8 cellular contexts compared by ENCODE assay signal in genomic region chr5:134410822-134411221, GRCh38. TPM values are rescaled to one million over a fixed set of nuclear protein-coding genes. Genes with fewer than 3 reads are reported as not detected.
DNase-seq lines count a peak whose midpoint lies in the region; ATAC-seq, FAIRE-seq and TF ChIP-seq lines count a peak whose summit lies in the region.

No MANE protein-coding gene starts in this region.

- no peak overlapping the region for H2AFZ ChIP-seq in keratinocyte (ENCODE audit: control insufficient read depth, low read length)

- no peaks in the 10 kb centered on the region for H3K9me1 ChIP-seq in keratinocyte (ENCODE audit: control insufficient read depth, extremely low read depth, insufficient read depth, low read length)

- H3K9me3 ChIP-seq in keratinocyte (ENCODE audit: control insufficient read depth, low read depth, low read length) (no peaks in the 10 kb centered on the region), subcutaneous abdominal adipose tissue (ENCODE audit: control insufficient read depth in 5 of 5, low read length in 5 of 5) (no peaks in the 10 kb centered on the region)

- peaks cover 0 to 6% of the 10 kb centered on the region in 2 experiments for H3K36me3 ChIP-seq in keratinocyte (ENCODE audit: control insufficient read depth in 2 of 2, extremely low read depth in 1 of 2, insufficient read depth in 2 of 2, low read length in 2 of 2)
- peaks cover under 1 to 15% (median 6%) of the 10 kb centered on the region in 5 donors for H3K36me3 ChIP-seq in subcutaneous abdominal adipose tissue (ENCODE audit: control insufficient read depth in 5 of 5, insufficient read depth in 5 of 5, low read length in 5 of 5)

- peaks cover 20% of the 10 kb centered on the region for H3K79me2 ChIP-seq in keratinocyte (ENCODE audit: control insufficient read depth, insufficient read depth, low read length)

- peaks cover 42% of the 10 kb centered on the region for H3K4me1 Mint-ChIP-seq in activated CD4-positive, alpha-beta T cell treated with anti-CD3 and anti-CD28 coated beads for 36 hours
- H3K4me1 Mint-ChIP-seq in activated T-helper 2 cell treated with anti-CD3 and anti-CD28 coated beads, Interferon-gamma antibody, Interleukin-2, Interleukin-4, amounts not matched to agents 10 μg/mL and 5 μg/mL and 100 μg/mL, durations not matched to agents 14 hours and 24 hours and 36 hours (ENCODE audit: low read depth), result peaks cover 28% of the 10 kb centered on the region

- H3K4me2 ChIP-seq in keratinocyte (ENCODE audit: control insufficient read depth, extremely low read depth, insufficient read depth, low read depth, low read length), result peak overlapping the region; percentile 88

- H3K36me3 Mint-ChIP-seq in activated CD4-positive, alpha-beta T cell treated with anti-CD3 and anti-CD28 coated beads for 36 hours (ENCODE audit: low read depth), result peaks cover 6% of the 10 kb centered on the region
- peaks cover 25% of the 10 kb centered on the region for H3K36me3 Mint-ChIP-seq in activated T-helper 2 cell treated with anti-CD3 and anti-CD28 coated beads, Interferon-gamma antibody, Interleukin-2, Interleukin-4, amounts not matched to agents 10 μg/mL and 5 μg/mL and 100 μg/mL, durations not matched to agents 14 hours and 24 hours and 36 hours (ENCODE audit: low read depth)

- H3K27me3 Mint-ChIP-seq in activated CD4-positive, alpha-beta T cell treated with anti-CD3 and anti-CD28 coated beads for 36 hours, result no peaks in the 10 kb centered on the region
- H3K27me3 Mint-ChIP-seq in activated T-helper 2 cell treated with anti-CD3 and anti-CD28 coated beads, Interferon-gamma antibody, Interleukin-2, Interleukin-4, amounts not matched to agents 10 μg/mL and 5 μg/mL and 100 μg/mL, durations not matched to agents 14 hours and 24 hours and 36 hours (ENCODE audit: low read depth), result no peaks in the 10 kb centered on the region

- peak overlapping the region; percentile 86 for H3K9ac ChIP-seq in keratinocyte (ENCODE audit: control insufficient read depth, extremely low read depth, insufficient read depth, low read length)
- peak overlapping the region; percentile 73 to 90 (median 84) for H3K9ac ChIP-seq in subcutaneous abdominal adipose tissue (ENCODE audit: low read length in 5 of 5)

- H3K27ac Mint-ChIP-seq in activated CD4-positive, alpha-beta T cell treated with anti-CD3 and anti-CD28 coated beads for 36 hours, result peak overlapping the region; percentile 92
- peak overlapping the region; percentile 80 for H3K27ac Mint-ChIP-seq in activated T-helper 2 cell treated with anti-CD3 and anti-CD28 coated beads, Interferon-gamma antibody, Interleukin-2, Interleukin-4, amounts not matched to agents 10 μg/mL and 5 μg/mL and 100 μg/mL, durations not matched to agents 14 hours and 24 hours and 36 hours

- CTCF ChIA-PET in activated CD4-positive, alpha-beta T cell treated with anti-CD3 and anti-CD28 coated beads for 36 hours (lab: Charles Lee), result interaction anchor here (0.7 to 2.3 kb wide), 23 partner anchors 15 to 192 kb away, joined by 3 to 13 read pairs (median 5); partner anchors contain the start of genes JADE2 and UBE2B

- H3K27me3 ChIP-seq in keratinocyte (ENCODE audit: control insufficient read depth, extremely low read depth, insufficient read depth, low read length) (no peaks in the 10 kb centered on the region), subcutaneous abdominal adipose tissue (ENCODE audit: control insufficient read depth in 5 of 5, insufficient read depth in 4 of 5, low read length in 5 of 5) (no peaks in the 10 kb centered on the region)

- H3K4me1 ChIP-seq in keratinocyte (ENCODE audit: control insufficient read depth, extremely low read depth, insufficient read depth, low read length), result peaks cover 34% of the 10 kb centered on the region
- H3K4me1 ChIP-seq in subcutaneous abdominal adipose tissue (ENCODE audit: control insufficient read depth in 5 of 5, insufficient read depth in 5 of 5, low read length in 5 of 5), result peaks cover 4 to 22% (median 18%) of the 10 kb centered on the region in 5 donors

- intact Hi-C loops in activated CD4-positive, alpha-beta T cell treated with anti-CD3 and anti-CD28 coated beads for 36 hours (cut with DNase I, micrococcal nuclease), result loop anchor here (1.0 to 10.0 kb wide), 11 partner anchors 26 to 326 kb away; partner anchors contain the start of genes CAMLG (in 1 of the 2), JADE2 (in 1 of the 2) and UBE2B (in 1 of the 2)
- intact Hi-C loops in activated T-helper 2 cell treated with anti-CD3 and anti-CD28 coated beads, Interferon-gamma antibody, Interleukin-2, Interleukin-4, amounts not matched to agents 10 μg/mL and 5 μg/mL and 100 μg/mL, durations not matched to agents 14 hours and 24 hours and 36 hours (cut with micrococcal nuclease), result loop anchor here (1.0 to 2.0 kb wide), 5 partner anchors 26 to 348 kb away; partner anchors contain the start of genes DDX46, JADE2 and UBE2B

- POLR2A ChIA-PET in activated CD4-positive, alpha-beta T cell treated with anti-CD3 and anti-CD28 coated beads for 36 hours (lab: Charles Lee), result interaction anchor here (0.6 to 1.4 kb wide), 7 partner anchors 39 to 342 kb away, joined by 3 to 5 read pairs (median 3); partner anchors contain the start of gene UBE2B

- no peaks in the 10 kb centered on the region for H3K9me3 Mint-ChIP-seq in activated CD4-positive, alpha-beta T cell treated with anti-CD3 and anti-CD28 coated beads for 36 hours (ENCODE audit: low read depth)
- no peaks in the 10 kb centered on the region for H3K9me3 Mint-ChIP-seq in activated T-helper 2 cell treated with anti-CD3 and anti-CD28 coated beads, Interferon-gamma antibody, Interleukin-2, Interleukin-4, amounts not matched to agents 10 μg/mL and 5 μg/mL and 100 μg/mL, durations not matched to agents 14 hours and 24 hours and 36 hours

- dilution Hi-C loops in keratinocyte (cut with MboI; ENCODE audit: extremely low pct_ligation_motif_present, low sequenced_read_pairs), result no loop called here

- TF ChIP-seq CTCF in keratinocyte (optimal IDR thresholded peaks at IDR 0.05 in 1 of 3, IDR thresholded peaks at IDR 0.05 in 1 of 3, conservative IDR thresholded peaks at IDR 0.05 in 1 of 3; ENCODE audit: extremely low read depth in 1 of 3, insufficient read depth in 2 of 3, low read length in 3 of 3) (no peak), GM20000 (IDR thresholded peaks at IDR 0.05; ENCODE audit: extremely low read depth, missing control alignments) (no peak)

- no peak for DNase-seq in activated CD4-positive, alpha-beta T cell treated with anti-CD3 and anti-CD28 coated beads for 36 hours
- DNase-seq in activated CD4-positive, alpha-beta T cell treated with anti-CD3 and anti-CD28 coated beads, Interleukin-2, amount 50 U/mL, for 1 hour, result no peak
- no peak for DNase-seq in activated T-helper 2 cell treated with anti-CD3 and anti-CD28 coated beads, Interferon-gamma antibody, Interleukin-2, Interleukin-4, amounts not matched to agents 10 μg/mL and 5 μg/mL and 100 μg/mL, durations not matched to agents 14 hours and 24 hours and 36 hours (ENCODE audit: low spot score)
- no peak for DNase-seq in keratinocyte (ENCODE audit: low read depth, low spot score)
- DNase-seq in GM20000 (ENCODE audit: low spot score), result no peak
- DNase-seq in islet precursor cell, result no peak
- no peak for DNase-seq in NAMALWA (ENCODE audit: low spot score)

- H3K4me3 Mint-ChIP-seq in activated CD4-positive, alpha-beta T cell treated with anti-CD3 and anti-CD28 coated beads for 36 hours, result peak overlapping the region; percentile 96
- peak overlapping the region; percentile 92 for H3K4me3 Mint-ChIP-seq in activated T-helper 2 cell treated with anti-CD3 and anti-CD28 coated beads, Interferon-gamma antibody, Interleukin-2, Interleukin-4, amounts not matched to agents 10 μg/mL and 5 μg/mL and 100 μg/mL, durations not matched to agents 14 hours and 24 hours and 36 hours (ENCODE audit: low read depth)

- H3K4me3 ChIP-seq in keratinocyte (ENCODE audit: control insufficient read depth in 2 of 3, extremely low read depth in 1 of 3, insufficient read depth in 2 of 3, low read depth in 1 of 3, low read length in 3 of 3) (peak overlapping the region; percentile 85 to 100 (median 94)), subcutaneous abdominal adipose tissue (ENCODE audit: low read depth in 1 of 5, low read length in 5 of 5) (peak overlapping the region; percentile 75 to 87 (median 86))

- no peak for ATAC-seq in activated CD4-positive, alpha-beta T cell treated with anti-CD3 and anti-CD28 coated beads for 36 hours

- H3K27ac ChIP-seq in keratinocyte (ENCODE audit: control insufficient read depth, insufficient read depth, low read length), result peak overlapping the region; percentile 62
- no peak overlapping the region for H3K27ac ChIP-seq in subcutaneous abdominal adipose tissue (ENCODE audit: low read depth, low read length)

- H4K20me1 ChIP-seq in keratinocyte (ENCODE audit: control insufficient read depth, extremely low read depth, insufficient read depth, low read length), result no peaks in the 10 kb centered on the region

- no peak for FAIRE-seq in keratinocyte (lab: Jason Lieb, UNC)

RNA-seq across cellular contexts. Expression of gene CDKN2AIPNL, which starts 0.9 kb away (rescaled TPM):
- total RNA-seq in activated CD4-positive, alpha-beta T cell treated with anti-CD3 and anti-CD28 coated beads for 36 hours, result 10 to 100 TPM; 36.1 to 42.0 TPM
- 34.5 and 37.8 TPM in 2 replicates for total RNA-seq in activated T-helper 2 cell treated with anti-CD3 and anti-CD28 coated beads, Interferon-gamma antibody, Interleukin-2, Interleukin-4, amounts not matched to agents 10 μg/mL and 5 μg/mL and 100 μg/mL, durations not matched to agents 14 hours and 24 hours and 36 hours
- 17.4 to 28.4 TPM (median 22.2 TPM) in 3 replicates for polyA plus RNA-seq in keratinocyte
- polyA plus RNA-seq in keratinocyte (2011; ENCODE audit: low read depth), result 7.3 TPM
- polyA plus RNA-seq in keratinocyte (2011; cell fraction: cytosol; rRNA removed), result 21.3 and 24.9 TPM in 2 replicates
- polyA plus RNA-seq in keratinocyte (2011; cell fraction: nucleus; rRNA removed), result 3.8 and 5.3 TPM in 2 replicates
- polyA plus RNA-seq in keratinocyte (2012; ENCODE audit: low replicate concordance), result 12.3 and 24.7 TPM in 2 replicates
- polyA minus RNA-seq in keratinocyte, result 5.7 to 6.4 TPM (median 6.2 TPM) in 3 replicates
- 16.5 TPM for polyA minus RNA-seq in keratinocyte (2011; cell fraction: cytosol; rRNA and poly(A)+ RNA removed)
- polyA minus RNA-seq in keratinocyte (2011; cell fraction: nucleus; rRNA and poly(A)+ RNA removed), result 0.84 and 2.2 TPM in 2 replicates

RNA-seq across cellular contexts. Expression of gene UBE2B, which starts 39.5 kb away (rescaled TPM):
- 100 to 1,000 TPM; 112 to 115 TPM for total RNA-seq in activated CD4-positive, alpha-beta T cell treated with anti-CD3 and anti-CD28 coated beads for 36 hours
- total RNA-seq in activated T-helper 2 cell treated with anti-CD3 and anti-CD28 coated beads, Interferon-gamma antibody, Interleukin-2, Interleukin-4, amounts not matched to agents 10 μg/mL and 5 μg/mL and 100 μg/mL, durations not matched to agents 14 hours and 24 hours and 36 hours, result 97.2 and 97.5 TPM in 2 replicates
- polyA plus RNA-seq in keratinocyte, result 31.7 to 73.5 TPM (median 39.3 TPM) in 3 replicates
- polyA plus RNA-seq in keratinocyte (2011; ENCODE audit: low read depth), result 67.6 TPM
- polyA plus RNA-seq in keratinocyte (2011; cell fraction: cytosol; rRNA removed), result 55.5 and 107 TPM in 2 replicates
- polyA plus RNA-seq in keratinocyte (2011; cell fraction: nucleus; rRNA removed), result 35.3 and 58.3 TPM in 2 replicates
- 60.1 and 182 TPM in 2 replicates for polyA plus RNA-seq in keratinocyte (2012; ENCODE audit: low replicate concordance)
- 9.5 to 21.0 TPM (median 11.4 TPM) in 3 replicates for polyA minus RNA-seq in keratinocyte
- 25.3 TPM for polyA minus RNA-seq in keratinocyte (2011; cell fraction: cytosol; rRNA and poly(A)+ RNA removed)
- polyA minus RNA-seq in keratinocyte (2011; cell fraction: nucleus; rRNA and poly(A)+ RNA removed), result 9.6 and 13.4 TPM in 2 replicates

RNA-seq across cellular contexts. Expression of gene CDKL3, which starts 43.9 kb away (rescaled TPM):
- 1 to 10 TPM; 3.1 to 5.2 TPM for total RNA-seq in activated CD4-positive, alpha-beta T cell treated with anti-CD3 and anti-CD28 coated beads for 36 hours
- total RNA-seq in activated T-helper 2 cell treated with anti-CD3 and anti-CD28 coated beads, Interferon-gamma antibody, Interleukin-2, Interleukin-4, amounts not matched to agents 10 μg/mL and 5 μg/mL and 100 μg/mL, durations not matched to agents 14 hours and 24 hours and 36 hours, result 1.1 and 1.3 TPM in 2 replicates
- polyA plus RNA-seq in keratinocyte, result 0.45 to 1.7 TPM (median 1.6 TPM) in 3 replicates
- polyA plus RNA-seq in keratinocyte (2011; ENCODE audit: low read depth), result 2.6 TPM
- polyA plus RNA-seq in keratinocyte (2011; cell fraction: cytosol; rRNA removed), result 1.1 and 1.4 TPM in 2 replicates
- polyA plus RNA-seq in keratinocyte (2011; cell fraction: nucleus; rRNA removed), result 1.3 and 1.4 TPM in 2 replicates
- 1.2 and 2.4 TPM in 2 replicates for polyA plus RNA-seq in keratinocyte (2012; ENCODE audit: low replicate concordance)
- polyA minus RNA-seq in keratinocyte, result not detected in 3 replicates
- polyA minus RNA-seq in keratinocyte (2011; cell fraction: cytosol; rRNA and poly(A)+ RNA removed), result not detected
- polyA minus RNA-seq in keratinocyte (2011; cell fraction: nucleus; rRNA and poly(A)+ RNA removed), result 0.63 TPM in 1 of 2 replicates, not detected in the other
